In genomic region chr13:46051958-46052313, GRCh38 we compare ENCODE assay signal across 1 cellular context.
TF ChIP-seq lines count a peak whose summit lies in the region.

No MANE protein-coding gene starts in this region.

TF ChIP-seq in K562, 482 proteins besides CTCF, POLR2A, EP300 and RAD21 (continued from another document):
- TF ChIP-seq ZNF766 (CRISPR knock-in tag; conservative IDR thresholded peaks at IDR 0.05): 0 out of 2 replicates have a peak, but pooled peaks have one; percentile 12
